ENCODE assay signal across 9 cellular contexts in the genomic region with DNA sequence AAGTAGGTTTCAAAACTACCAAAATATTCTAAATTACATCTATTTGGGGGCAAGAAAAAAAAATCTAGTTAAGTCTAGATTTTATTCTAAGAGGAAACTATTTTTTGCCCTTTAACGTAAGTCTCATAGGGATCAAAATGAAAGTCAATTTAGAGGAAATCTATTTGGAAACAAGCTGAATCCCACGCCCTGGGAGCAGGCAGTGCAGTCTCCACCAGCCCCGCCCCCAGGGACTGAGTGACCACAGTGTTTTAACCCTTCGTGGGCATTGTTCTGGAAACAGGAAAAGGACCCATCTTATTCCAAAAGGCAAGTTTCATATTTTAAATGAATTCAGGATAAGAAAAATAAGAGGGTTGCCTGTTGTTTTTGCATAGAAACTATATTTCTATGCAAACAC.
DNase-seq lines count a peak whose midpoint lies in the region; ATAC-seq, FAIRE-seq and TF ChIP-seq lines count a peak whose summit lies in the region.
"Had no signal": no experiment of that assay in that cellular context is flagged by ENCODE, and none has a peak within 500 bp of the region (broad histone marks: within the 10 kb centered on the region; RNA-seq: fewer than 3 reads in every experiment).

No MANE protein-coding gene starts in this region.

- peak; percentile 31; the same call in 1 of the 2 replicates for ATAC-seq in WTC11
- ATAC-seq in HG02981 (IDR thresholded peaks at IDR 0.05; ENCODE audit: unreplicated experiment) = no peak
- no peak for ATAC-seq in GM21367 (IDR thresholded peaks at IDR 0.05; ENCODE audit: unreplicated experiment)
- ATAC-seq in GM19467 (IDR thresholded peaks at IDR 0.05; ENCODE audit: unreplicated experiment) = no peak

- intact Hi-C loops in left ventricle myocardium inferior (cut with micrococcal nuclease) = loop anchor here (10.0 kb wide), 1 partner anchor 204 kb away; no protein-coding TSS in a partner anchor

- peaks cover 42% of the 10 kb centered on the region for H3K4me1 ChIP-seq in left ventricle myocardium inferior

- H3K27me3 ChIP-seq in left ventricle myocardium inferior (ENCODE audit: low read depth) = no peaks in the 10 kb centered on the region

- H3K36me3 Mint-ChIP-seq in WTC11 = no peaks in the 10 kb centered on the region

- peak; percentile 31 for DNase-seq in WTC11 (ENCODE audit: low spot score)
- DNase-seq in left ventricle myocardium inferior = peak; percentile 86
- DNase-seq in renal cortical epithelial cell (ENCODE audit: low read depth) = peak; percentile 66
- DNase-seq in stimulated activated CD4-positive, alpha-beta T cell treated with anti-CD3 and anti-CD28 coated beads, Interleukin-4, amount 100 ng/mL, for 24 hours = no peak
- DNase-seq: activated B cell treated with CpG ODN at 0.5 μM for 24 hours had no signal

- POLR2A ChIA-PET in WTC11 (lab: Charles Lee) = no interaction called here

- FAIRE-seq in G401.6 (lab: Jason Lieb, UNC) = peak; percentile 62

- no peaks in the 10 kb centered on the region for H3K36me3 ChIP-seq in left ventricle myocardium inferior

- H3K27ac ChIP-seq in left ventricle myocardium inferior (replicated peaks) = peak overlapping the region; percentile 93

- peak overlapping the region; percentile 56 for H3K4me3 ChIP-seq in left ventricle myocardium inferior

- H3K4me3 Mint-ChIP-seq in WTC11 = 0 out of 2 replicates have a peak overlapping the region, but pooled peaks have one; percentile 3
- H3K4me3 Mint-ChIP-seq: activated B cell treated with CpG ODN at 0.5 μM for 24 hours had no signal

- no peaks in the 10 kb centered on the region for H3K27me3 Mint-ChIP-seq in WTC11 (ENCODE audit: low read depth)

- peaks cover 59% of the 10 kb centered on the region for H3K4me1 Mint-ChIP-seq in WTC11
- H3K4me1 Mint-ChIP-seq: activated B cell treated with CpG ODN at 0.5 μM for 24 hours had no signal

- H3K27ac Mint-ChIP-seq in WTC11 = no peak overlapping the region
- H3K27ac Mint-ChIP-seq: activated B cell treated with CpG ODN at 0.5 μM for 24 hours had no signal

- peaks cover 4% of the 10 kb centered on the region; the same call in 1 of the 2 replicates for H3K9me3 Mint-ChIP-seq in WTC11
- H3K9me3 Mint-ChIP-seq: activated B cell treated with CpG ODN at 0.5 μM for 24 hours had no signal

- no peak for TF ChIP-seq CTCF in WTC11 (IDR thresholded peaks at IDR 0.05)
- TF ChIP-seq CTCF in left ventricle myocardium inferior (IDR thresholded peaks at IDR 0.05; ENCODE audit: borderline replicate concordance) = no peak

- H3K9me3 ChIP-seq in left ventricle myocardium inferior (replicated peaks) = no peaks in the 10 kb centered on the region

- CTCF ChIA-PET in WTC11 (lab: Charles Lee) = no interaction called here

TF ChIP-seq in WTC11, 78 proteins besides CTCF, POLR2A, EP300 and RAD21:
- no peak for TF ChIP-seq ZNF396 (CRISPR knock-in tag; IDR thresholded peaks at IDR 0.05; ENCODE audit: borderline replicate concordance)
- no peak for TF ChIP-seq NR2C2 (CRISPR knock-in tag; IDR thresholded peaks at IDR 0.05)
- TF ChIP-seq MXD4 (CRISPR knock-in tag; IDR thresholded peaks at IDR 0.05; ENCODE audit: borderline replicate concordance) = no peak
- no peak for TF ChIP-seq NFATC4 (CRISPR knock-in tag; IDR thresholded peaks at IDR 0.05)
- TF ChIP-seq GABPB1 (CRISPR knock-in tag; IDR thresholded peaks at IDR 0.05) = no peak
- TF ChIP-seq ETV6 (CRISPR knock-in tag; IDR thresholded peaks at IDR 0.05) = no peak
- TF ChIP-seq ESRRA (CRISPR knock-in tag; IDR thresholded peaks at IDR 0.05; ENCODE audit: borderline replicate concordance) = no peak
- TF ChIP-seq ZNF317 (CRISPR knock-in tag; IDR thresholded peaks at IDR 0.05; ENCODE audit: borderline replicate concordance, low read depth) = no peak
- TF ChIP-seq, protein P1, sequence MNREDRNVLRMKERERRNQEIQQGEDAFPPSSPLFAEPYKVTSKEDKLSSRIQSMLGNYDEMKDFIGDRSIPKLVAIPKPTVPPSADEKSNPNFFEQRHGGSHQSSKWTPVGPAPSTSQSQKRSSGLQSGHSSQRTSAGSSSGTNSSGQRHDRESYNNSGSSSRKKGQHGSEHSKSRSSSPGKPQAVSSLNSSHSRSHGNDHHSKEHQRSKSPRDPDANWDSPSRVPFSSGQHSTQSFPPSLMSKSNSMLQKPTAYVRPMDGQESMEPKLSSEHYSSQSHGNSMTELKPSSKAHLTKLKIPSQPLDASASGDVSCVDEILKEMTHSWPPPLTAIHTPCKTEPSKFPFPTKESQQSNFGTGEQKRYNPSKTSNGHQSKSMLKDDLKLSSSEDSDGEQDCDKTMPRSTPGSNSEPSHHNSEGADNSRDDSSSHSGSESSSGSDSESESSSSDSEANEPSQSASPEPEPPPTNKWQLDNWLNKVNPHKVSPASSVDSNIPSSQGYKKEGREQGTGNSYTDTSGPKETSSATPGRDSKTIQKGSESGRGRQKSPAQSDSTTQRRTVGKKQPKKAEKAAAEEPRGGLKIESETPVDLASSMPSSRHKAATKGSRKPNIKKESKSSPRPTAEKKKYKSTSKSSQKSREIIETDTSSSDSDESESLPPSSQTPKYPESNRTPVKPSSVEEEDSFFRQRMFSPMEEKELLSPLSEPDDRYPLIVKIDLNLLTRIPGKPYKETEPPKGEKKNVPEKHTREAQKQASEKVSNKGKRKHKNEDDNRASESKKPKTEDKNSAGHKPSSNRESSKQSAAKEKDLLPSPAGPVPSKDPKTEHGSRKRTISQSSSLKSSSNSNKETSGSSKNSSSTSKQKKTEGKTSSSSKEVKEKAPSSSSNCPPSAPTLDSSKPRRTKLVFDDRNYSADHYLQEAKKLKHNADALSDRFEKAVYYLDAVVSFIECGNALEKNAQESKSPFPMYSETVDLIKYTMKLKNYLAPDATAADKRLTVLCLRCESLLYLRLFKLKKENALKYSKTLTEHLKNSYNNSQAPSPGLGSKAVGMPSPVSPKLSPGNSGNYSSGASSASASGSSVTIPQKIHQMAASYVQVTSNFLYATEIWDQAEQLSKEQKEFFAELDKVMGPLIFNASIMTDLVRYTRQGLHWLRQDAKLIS (CRISPR knock-in tag; IDR thresholded peaks at IDR 0.05; ENCODE audit: borderline replicate concordance) = no peak
- TF ChIP-seq, protein P2, sequence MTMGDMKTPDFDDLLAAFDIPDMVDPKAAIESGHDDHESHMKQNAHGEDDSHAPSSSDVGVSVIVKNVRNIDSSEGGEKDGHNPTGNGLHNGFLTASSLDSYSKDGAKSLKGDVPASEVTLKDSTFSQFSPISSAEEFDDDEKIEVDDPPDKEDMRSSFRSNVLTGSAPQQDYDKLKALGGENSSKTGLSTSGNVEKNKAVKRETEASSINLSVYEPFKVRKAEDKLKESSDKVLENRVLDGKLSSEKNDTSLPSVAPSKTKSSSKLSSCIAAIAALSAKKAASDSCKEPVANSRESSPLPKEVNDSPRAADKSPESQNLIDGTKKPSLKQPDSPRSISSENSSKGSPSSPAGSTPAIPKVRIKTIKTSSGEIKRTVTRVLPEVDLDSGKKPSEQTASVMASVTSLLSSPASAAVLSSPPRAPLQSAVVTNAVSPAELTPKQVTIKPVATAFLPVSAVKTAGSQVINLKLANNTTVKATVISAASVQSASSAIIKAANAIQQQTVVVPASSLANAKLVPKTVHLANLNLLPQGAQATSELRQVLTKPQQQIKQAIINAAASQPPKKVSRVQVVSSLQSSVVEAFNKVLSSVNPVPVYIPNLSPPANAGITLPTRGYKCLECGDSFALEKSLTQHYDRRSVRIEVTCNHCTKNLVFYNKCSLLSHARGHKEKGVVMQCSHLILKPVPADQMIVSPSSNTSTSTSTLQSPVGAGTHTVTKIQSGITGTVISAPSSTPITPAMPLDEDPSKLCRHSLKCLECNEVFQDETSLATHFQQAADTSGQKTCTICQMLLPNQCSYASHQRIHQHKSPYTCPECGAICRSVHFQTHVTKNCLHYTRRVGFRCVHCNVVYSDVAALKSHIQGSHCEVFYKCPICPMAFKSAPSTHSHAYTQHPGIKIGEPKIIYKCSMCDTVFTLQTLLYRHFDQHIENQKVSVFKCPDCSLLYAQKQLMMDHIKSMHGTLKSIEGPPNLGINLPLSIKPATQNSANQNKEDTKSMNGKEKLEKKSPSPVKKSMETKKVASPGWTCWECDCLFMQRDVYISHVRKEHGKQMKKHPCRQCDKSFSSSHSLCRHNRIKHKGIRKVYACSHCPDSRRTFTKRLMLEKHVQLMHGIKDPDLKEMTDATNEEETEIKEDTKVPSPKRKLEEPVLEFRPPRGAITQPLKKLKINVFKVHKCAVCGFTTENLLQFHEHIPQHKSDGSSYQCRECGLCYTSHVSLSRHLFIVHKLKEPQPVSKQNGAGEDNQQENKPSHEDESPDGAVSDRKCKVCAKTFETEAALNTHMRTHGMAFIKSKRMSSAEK (CRISPR knock-in tag; IDR thresholded peaks at IDR 0.05; ENCODE audit: borderline replicate concordance) = no peak
- no peak for TF ChIP-seq ZNF121 (CRISPR knock-in tag; IDR thresholded peaks at IDR 0.05)
- TF ChIP-seq, protein P3, sequence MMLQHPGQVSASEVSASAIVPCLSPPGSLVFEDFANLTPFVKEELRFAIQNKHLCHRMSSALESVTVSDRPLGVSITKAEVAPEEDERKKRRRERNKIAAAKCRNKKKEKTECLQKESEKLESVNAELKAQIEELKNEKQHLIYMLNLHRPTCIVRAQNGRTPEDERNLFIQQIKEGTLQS (CRISPR knock-in tag; conservative IDR thresholded peaks at IDR 0.05) = no peak
